9 cellular contexts compared by ENCODE assay signal in genomic region chr9:96022445-96023031, GRCh38.
DNase-seq lines count a peak whose midpoint lies in the region; ATAC-seq and TF ChIP-seq lines count a peak whose summit lies in the region.
"Had no signal": no experiment of that assay in that cellular context is flagged by ENCODE, and none has a peak within 500 bp of the region (broad histone marks: within the 10 kb centered on the region; RNA-seq: fewer than 3 reads in every experiment).

No MANE protein-coding gene starts in this region.

- peak overlapping the region; percentile 76 for H3K4me3 Mint-ChIP-seq in activated naive CD4-positive, alpha-beta T cell treated with anti-CD3 and anti-CD28 coated beads for 36 hours
- H3K4me3 Mint-ChIP-seq in activated naive CD8-positive, alpha-beta T cell treated with anti-CD3 and anti-CD28 coated beads, Interleukin-2, amount 10 ng/mL, durations not matched to agents 7 days and 5 days = peak overlapping the region; percentile 95
- no peak overlapping the region for H3K4me3 Mint-ChIP-seq in HFFc6

- TF ChIP-seq CTCF in lower lobe of right lung (IDR thresholded peaks at IDR 0.05) (no peak), upper lobe of left lung (IDR thresholded peaks at IDR 0.05) (no peak), A673 (conservative IDR thresholded peaks at IDR 0.05; ENCODE audit: low read depth, low read length) (no peak), HFFc6 (IDR thresholded peaks at IDR 0.05) (no peak)

- H3K4me1 Mint-ChIP-seq in activated naive CD4-positive, alpha-beta T cell treated with anti-CD3 and anti-CD28 coated beads for 36 hours (ENCODE audit: low read depth) = peaks cover 40% of the 10 kb centered on the region
- H3K4me1 Mint-ChIP-seq in activated naive CD8-positive, alpha-beta T cell treated with anti-CD3 and anti-CD28 coated beads, Interleukin-2, amount 10 ng/mL, durations not matched to agents 7 days and 5 days = peaks cover 52% of the 10 kb centered on the region
- no peaks in the 10 kb centered on the region for H3K4me1 Mint-ChIP-seq in HFFc6 (ENCODE audit: low read depth)

- CTCF ChIA-PET in activated naive CD4-positive, alpha-beta T cell treated with anti-CD3 and anti-CD28 coated beads for 36 hours (lab: Charles Lee) = no interaction called here
- CTCF ChIA-PET in A673 (lab: Charles Lee) = no interaction called here

- no peak for TF ChIP-seq EP300 in upper lobe of left lung (IDR thresholded peaks at IDR 0.05)

- H3K36me3 Mint-ChIP-seq in activated naive CD4-positive, alpha-beta T cell treated with anti-CD3 and anti-CD28 coated beads for 36 hours (ENCODE audit: low read depth) = peaks cover 6% of the 10 kb centered on the region
- H3K36me3 Mint-ChIP-seq in activated naive CD8-positive, alpha-beta T cell treated with anti-CD3 and anti-CD28 coated beads, Interleukin-2, amount 10 ng/mL, durations not matched to agents 7 days and 5 days = peaks cover 12% of the 10 kb centered on the region
- no peaks in the 10 kb centered on the region for H3K36me3 Mint-ChIP-seq in HFFc6 (ENCODE audit: low read depth)

- BruUV-seq in A673 (replicated peaks; lab: Mats Ljungman, UMichigan) = no TSS peak

- H3K27me3 ChIP-seq in lower lobe of right lung (ENCODE audit: low read depth) = peaks cover 37% of the 10 kb centered on the region
- H3K27me3 ChIP-seq in upper lobe of left lung = peaks cover 0 to 26% (median 11%) of the 10 kb centered on the region in 4 donors
- peaks cover 26% of the 10 kb centered on the region for H3K27me3 ChIP-seq in A673 (replicated peaks; ENCODE audit: insufficient read depth, low read depth, low read length, poor library complexity)

- H3K36me3 ChIP-seq in lower lobe of right lung (no peaks in the 10 kb centered on the region), upper lobe of left lung (no peaks in the 10 kb centered on the region), A673 (ENCODE audit: insufficient read depth, low read length, poor library complexity, severe bottlenecking) (no peaks in the 10 kb centered on the region)

- H3K4me3 ChIP-seq in lower lobe of right lung (peak overlapping the region; percentile 68), upper lobe of left lung (peak overlapping the region in 3 of 4 donors; percentile 52 to 62 (median 61)), A673 (ENCODE audit: low read depth, low read length, poor library complexity, severe bottlenecking) (no peak overlapping the region)

- intact Hi-C loops in activated naive CD4-positive, alpha-beta T cell treated with anti-CD3 and anti-CD28 coated beads for 36 hours (cut with micrococcal nuclease) = loop anchor here (1.0 kb wide), 1 partner anchor 8 kb away; no protein-coding TSS in a partner anchor
- intact Hi-C loops in lower lobe of right lung (cut with DNase I) (no loop called here), A673 (cut with micrococcal nuclease; ENCODE audit: unreplicated experiment) (no loop called here)

- POLR2A ChIA-PET in activated naive CD8-positive, alpha-beta T cell treated with anti-CD3 and anti-CD28 coated beads, Interleukin-2, amount 10 ng/mL, durations not matched to agents 7 days and 5 days (lab: Charles Lee) = interaction anchor here (4.2 kb wide), 2 partner anchors 13 to 146 kb away, joined by 26 to 35 read pairs; partner anchors contain the start of gene ERCC6L2
- POLR2A ChIA-PET in A673 (lab: Charles Lee; ENCODE audit: low non-redundant PET) = no interaction called here

- no peaks in the 10 kb centered on the region for H3K9me3 Mint-ChIP-seq in activated naive CD4-positive, alpha-beta T cell treated with anti-CD3 and anti-CD28 coated beads for 36 hours
- H3K9me3 Mint-ChIP-seq in activated naive CD8-positive, alpha-beta T cell treated with anti-CD3 and anti-CD28 coated beads, Interleukin-2, amount 10 ng/mL, durations not matched to agents 7 days and 5 days = peaks cover 2% of the 10 kb centered on the region
- no peaks in the 10 kb centered on the region; the same call in 1 of the 2 replicates for H3K9me3 Mint-ChIP-seq in HFFc6

- peak; percentile 44 for ATAC-seq in activated naive CD8-positive, alpha-beta T cell treated with anti-CD3 and anti-CD28 coated beads, Interleukin-2, amount 10 ng/mL, durations not matched to agents 7 days and 5 days (ENCODE audit: low read depth)
- peak; percentile 63 to 69 for ATAC-seq in lower lobe of right lung
- ATAC-seq in upper lobe of left lung (ENCODE audit: low FRiP score in 2 of 2) = peak; percentile 37 to 62
- ATAC-seq in GM21529 (IDR thresholded peaks at IDR 0.05; ENCODE audit: unreplicated experiment) = no peak

- no peak for DNase-seq in activated naive CD4-positive, alpha-beta T cell treated with anti-CD3 and anti-CD28 coated beads for 36 hours
- no peak for DNase-seq in activated naive CD4-positive, alpha-beta T cell (lab: John Stamatoyannopoulos, UW)
- DNase-seq in activated naive CD8-positive, alpha-beta T cell treated with anti-CD3 and anti-CD28 coated beads, Interleukin-2, amount 10 ng/mL, durations not matched to agents 7 days and 5 days = peak; percentile 78
- peak; percentile 70 for DNase-seq in lower lobe of right lung
- peak in 1 of 2 donors; percentile 78 for DNase-seq in upper lobe of left lung
- DNase-seq in A673 (ENCODE audit: low spot score) = no peak
- no peak for DNase-seq in HFFc6

- H3K27me3 Mint-ChIP-seq in activated naive CD4-positive, alpha-beta T cell treated with anti-CD3 and anti-CD28 coated beads for 36 hours (ENCODE audit: low read depth) = peaks cover 33% of the 10 kb centered on the region
- peaks cover 9% of the 10 kb centered on the region for H3K27me3 Mint-ChIP-seq in activated naive CD8-positive, alpha-beta T cell treated with anti-CD3 and anti-CD28 coated beads, Interleukin-2, amount 10 ng/mL, durations not matched to agents 7 days and 5 days
- peaks cover 29% of the 10 kb centered on the region for H3K27me3 Mint-ChIP-seq in HFFc6 (ENCODE audit: insufficient read depth)

- H3K27ac ChIP-seq in lower lobe of right lung = peak overlapping the region; percentile 79
- peak overlapping the region; percentile 77 to 88 (median 82) for H3K27ac ChIP-seq in upper lobe of left lung
- H3K27ac ChIP-seq in A673 (ENCODE audit: low read depth, low read length, poor library complexity, severe bottlenecking) = no peak overlapping the region
- H3K27ac ChIP-seq: parathyroid adenoma had no signal

- H3K9me3 ChIP-seq in lower lobe of right lung (no peaks in the 10 kb centered on the region), upper lobe of left lung (no peaks in the 10 kb centered on the region), A673 (ENCODE audit: low read depth, low read length, poor library complexity, severe bottlenecking) (no peaks in the 10 kb centered on the region)

- 3 to 11% methylated on average over 13 to 23 of the region's 25 CpGs for WGBS in upper lobe of left lung, 2 donors

- TF ChIP-seq POLR2A in upper lobe of left lung (IDR thresholded peaks at IDR 0.05) = peak in 1 of 4 donors; percentile 25

- H3K27ac Mint-ChIP-seq in activated naive CD4-positive, alpha-beta T cell treated with anti-CD3 and anti-CD28 coated beads for 36 hours = no peak overlapping the region
- H3K27ac Mint-ChIP-seq in activated naive CD8-positive, alpha-beta T cell treated with anti-CD3 and anti-CD28 coated beads, Interleukin-2, amount 10 ng/mL, durations not matched to agents 7 days and 5 days = peak overlapping the region; percentile 97
- no peak overlapping the region for H3K27ac Mint-ChIP-seq in HFFc6

- H3K4me1 ChIP-seq in lower lobe of right lung = peaks cover 42% of the 10 kb centered on the region
- peaks cover 27 to 41% (median 36%) of the 10 kb centered on the region in 4 donors for H3K4me1 ChIP-seq in upper lobe of left lung
- H3K4me1 ChIP-seq in A673 (ENCODE audit: insufficient read depth, low read length, poor library complexity, severe bottlenecking) = peaks cover 5% of the 10 kb centered on the region
- H3K4me1 ChIP-seq: parathyroid adenoma had no signal

Comparison
In these comparisons a context has a peak if more than half of its experiments do, and no peak if none do; other contexts are left out.
1. DNase-seq: peak in activated naive CD8-positive, alpha-beta T cell treated with anti-CD3 and anti-CD28 coated beads, Interleukin-2, amount 10 ng/mL, durations not matched to agents 7 days and 5 days (single experiment) and lower lobe of right lung (single experiment); none in activated naive CD4-positive, alpha-beta T cell treated with anti-CD3 and anti-CD28 coated beads for 36 hours (single experiment), activated naive CD4-positive, alpha-beta T cell (0 of 4), A673 (single experiment) and HFFc6 (single experiment).